Comparison of ENCODE assay signal across 1 cellular context in genomic region chr1:115929846-115930245, GRCh38.
TF ChIP-seq lines count a peak whose summit lies in the region.

No MANE protein-coding gene starts in this region.

TF ChIP-seq in GM23338, 12 proteins besides CTCF, POLR2A, EP300 and RAD21 (continued from another document):
- TF ChIP-seq, protein P1, sequence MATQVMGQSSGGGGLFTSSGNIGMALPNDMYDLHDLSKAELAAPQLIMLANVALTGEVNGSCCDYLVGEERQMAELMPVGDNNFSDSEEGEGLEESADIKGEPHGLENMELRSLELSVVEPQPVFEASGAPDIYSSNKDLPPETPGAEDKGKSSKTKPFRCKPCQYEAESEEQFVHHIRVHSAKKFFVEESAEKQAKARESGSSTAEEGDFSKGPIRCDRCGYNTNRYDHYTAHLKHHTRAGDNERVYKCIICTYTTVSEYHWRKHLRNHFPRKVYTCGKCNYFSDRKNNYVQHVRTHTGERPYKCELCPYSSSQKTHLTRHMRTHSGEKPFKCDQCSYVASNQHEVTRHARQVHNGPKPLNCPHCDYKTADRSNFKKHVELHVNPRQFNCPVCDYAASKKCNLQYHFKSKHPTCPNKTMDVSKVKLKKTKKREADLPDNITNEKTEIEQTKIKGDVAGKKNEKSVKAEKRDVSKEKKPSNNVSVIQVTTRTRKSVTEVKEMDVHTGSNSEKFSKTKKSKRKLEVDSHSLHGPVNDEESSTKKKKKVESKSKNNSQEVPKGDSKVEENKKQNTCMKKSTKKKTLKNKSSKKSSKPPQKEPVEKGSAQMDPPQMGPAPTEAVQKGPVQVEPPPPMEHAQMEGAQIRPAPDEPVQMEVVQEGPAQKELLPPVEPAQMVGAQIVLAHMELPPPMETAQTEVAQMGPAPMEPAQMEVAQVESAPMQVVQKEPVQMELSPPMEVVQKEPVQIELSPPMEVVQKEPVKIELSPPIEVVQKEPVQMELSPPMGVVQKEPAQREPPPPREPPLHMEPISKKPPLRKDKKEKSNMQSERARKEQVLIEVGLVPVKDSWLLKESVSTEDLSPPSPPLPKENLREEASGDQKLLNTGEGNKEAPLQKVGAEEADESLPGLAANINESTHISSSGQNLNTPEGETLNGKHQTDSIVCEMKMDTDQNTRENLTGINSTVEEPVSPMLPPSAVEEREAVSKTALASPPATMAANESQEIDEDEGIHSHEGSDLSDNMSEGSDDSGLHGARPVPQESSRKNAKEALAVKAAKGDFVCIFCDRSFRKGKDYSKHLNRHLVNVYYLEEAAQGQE (IDR thresholded peaks at IDR 0.05; ENCODE audit: unreplicated experiment), result no peak
- TF ChIP-seq, protein P2, sequence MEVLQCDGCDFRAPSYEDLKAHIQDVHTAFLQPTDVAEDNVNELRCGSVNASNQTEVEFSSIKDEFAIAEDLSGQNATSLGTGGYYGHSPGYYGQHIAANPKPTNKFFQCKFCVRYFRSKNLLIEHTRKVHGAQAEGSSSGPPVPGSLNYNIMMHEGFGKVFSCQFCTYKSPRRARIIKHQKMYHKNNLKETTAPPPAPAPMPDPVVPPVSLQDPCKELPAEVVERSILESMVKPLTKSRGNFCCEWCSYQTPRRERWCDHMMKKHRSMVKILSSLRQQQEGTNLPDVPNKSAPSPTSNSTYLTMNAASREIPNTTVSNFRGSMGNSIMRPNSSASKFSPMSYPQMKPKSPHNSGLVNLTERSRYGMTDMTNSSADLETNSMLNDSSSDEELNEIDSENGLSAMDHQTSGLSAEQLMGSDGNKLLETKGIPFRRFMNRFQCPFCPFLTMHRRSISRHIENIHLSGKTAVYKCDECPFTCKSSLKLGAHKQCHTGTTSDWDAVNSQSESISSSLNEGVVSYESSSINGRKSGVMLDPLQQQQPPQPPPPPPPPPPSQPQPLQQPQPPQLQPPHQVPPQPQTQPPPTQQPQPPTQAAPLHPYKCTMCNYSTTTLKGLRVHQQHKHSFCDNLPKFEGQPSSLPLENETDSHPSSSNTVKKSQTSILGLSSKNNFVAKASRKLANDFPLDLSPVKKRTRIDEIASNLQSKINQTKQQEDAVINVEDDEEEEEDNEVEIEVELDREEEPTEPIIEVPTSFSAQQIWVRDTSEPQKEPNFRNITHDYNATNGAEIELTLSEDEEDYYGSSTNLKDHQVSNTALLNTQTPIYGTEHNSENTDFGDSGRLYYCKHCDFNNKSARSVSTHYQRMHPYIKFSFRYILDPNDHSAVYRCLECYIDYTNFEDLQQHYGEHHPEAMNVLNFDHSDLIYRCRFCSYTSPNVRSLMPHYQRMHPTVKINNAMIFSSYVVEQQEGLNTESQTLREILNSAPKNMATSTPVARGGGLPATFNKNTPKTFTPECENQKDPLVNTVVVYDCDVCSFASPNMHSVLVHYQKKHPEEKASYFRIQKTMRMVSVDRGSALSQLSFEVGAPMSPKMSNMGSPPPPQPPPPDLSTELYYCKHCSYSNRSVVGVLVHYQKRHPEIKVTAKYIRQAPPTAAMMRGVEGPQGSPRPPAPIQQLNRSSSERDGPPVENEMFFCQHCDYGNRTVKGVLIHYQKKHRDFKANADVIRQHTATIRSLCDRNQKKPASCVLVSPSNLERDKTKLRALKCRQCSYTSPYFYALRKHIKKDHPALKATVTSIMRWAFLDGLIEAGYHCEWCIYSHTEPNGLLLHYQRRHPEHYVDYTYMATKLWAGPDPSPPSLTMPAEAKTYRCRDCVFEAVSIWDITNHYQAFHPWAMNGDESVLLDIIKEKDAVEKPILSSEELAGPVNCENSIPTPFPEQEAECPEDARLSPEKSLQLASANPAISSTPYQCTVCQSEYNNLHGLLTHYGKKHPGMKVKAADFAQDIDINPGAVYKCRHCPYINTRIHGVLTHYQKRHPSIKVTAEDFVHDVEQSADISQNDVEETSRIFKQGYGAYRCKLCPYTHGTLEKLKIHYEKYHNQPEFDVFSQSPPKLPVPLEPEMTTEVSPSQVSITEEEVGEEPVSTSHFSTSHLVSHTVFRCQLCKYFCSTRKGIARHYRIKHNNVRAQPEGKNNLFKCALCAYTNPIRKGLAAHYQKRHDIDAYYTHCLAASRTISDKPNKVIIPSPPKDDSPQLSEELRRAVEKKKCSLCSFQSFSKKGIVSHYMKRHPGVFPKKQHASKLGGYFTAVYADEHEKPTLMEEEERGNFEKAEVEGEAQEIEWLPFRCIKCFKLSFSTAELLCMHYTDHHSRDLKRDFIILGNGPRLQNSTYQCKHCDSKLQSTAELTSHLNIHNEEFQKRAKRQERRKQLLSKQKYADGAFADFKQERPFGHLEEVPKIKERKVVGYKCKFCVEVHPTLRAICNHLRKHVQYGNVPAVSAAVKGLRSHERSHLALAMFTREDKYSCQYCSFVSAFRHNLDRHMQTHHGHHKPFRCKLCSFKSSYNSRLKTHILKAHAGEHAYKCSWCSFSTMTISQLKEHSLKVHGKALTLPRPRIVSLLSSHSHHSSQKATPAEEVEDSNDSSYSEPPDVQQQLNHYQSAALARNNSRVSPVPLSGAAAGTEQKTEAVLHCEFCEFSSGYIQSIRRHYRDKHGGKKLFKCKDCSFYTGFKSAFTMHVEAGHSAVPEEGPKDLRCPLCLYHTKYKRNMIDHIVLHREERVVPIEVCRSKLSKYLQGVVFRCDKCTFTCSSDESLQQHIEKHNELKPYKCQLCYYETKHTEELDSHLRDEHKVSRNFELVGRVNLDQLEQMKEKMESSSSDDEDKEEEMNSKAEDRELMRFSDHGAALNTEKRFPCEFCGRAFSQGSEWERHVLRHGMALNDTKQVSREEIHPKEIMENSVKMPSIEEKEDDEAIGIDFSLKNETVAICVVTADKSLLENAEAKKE (CRISPR knock-in tag; IDR thresholded peaks at IDR 0.05), result no peak
- TF ChIP-seq ZNF331 (CRISPR knock-in tag; IDR thresholded peaks at IDR 0.05; ENCODE audit: low read depth) (no peak), EZH2 (IDR thresholded peaks at IDR 0.05; ENCODE audit: low read depth, unreplicated experiment) (no peak), NANOG (IDR thresholded peaks at IDR 0.05; ENCODE audit: borderline replicate concordance) (no peak), POLR2AphosphoS5 (IDR thresholded peaks at IDR 0.05; ENCODE audit: low read depth) (no peak), EZH2phosphoT487 (IDR thresholded peaks at IDR 0.05; ENCODE audit: unreplicated experiment) (no peak)
